25 cellular contexts compared by ENCODE assay signal in the genomic region with DNA sequence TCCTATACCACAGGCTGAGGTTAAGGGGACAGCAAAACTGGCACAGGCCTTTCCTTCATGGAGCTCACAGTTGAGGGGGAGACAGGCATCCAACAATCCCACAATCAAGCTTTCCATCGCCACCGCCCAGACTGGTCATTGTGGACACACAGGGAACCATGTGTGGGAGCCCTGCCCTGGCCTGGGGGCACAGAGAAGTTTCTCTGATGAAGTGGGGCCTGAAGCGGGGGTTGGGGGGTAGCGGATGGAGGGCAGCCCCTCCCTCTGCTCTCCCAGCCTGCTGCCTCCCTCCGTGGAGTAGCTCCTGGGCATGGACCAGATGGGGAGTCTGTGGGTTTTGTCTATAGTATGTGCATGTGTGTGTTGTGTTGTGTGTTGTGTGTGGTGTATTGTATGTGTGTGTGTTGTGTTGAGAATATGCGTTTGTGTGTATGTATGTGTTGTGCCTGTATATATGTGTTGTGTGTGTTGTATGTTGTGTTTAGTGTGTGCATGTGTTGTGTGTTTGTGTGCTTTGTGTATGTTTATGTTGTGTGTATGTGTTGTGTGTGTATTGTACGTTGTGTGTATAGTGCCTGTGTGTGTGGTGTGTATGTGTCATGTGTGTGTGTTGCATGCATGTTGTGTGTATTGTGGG.
"Had no signal": no experiment of that assay in that cellular context is flagged by ENCODE, and none has a peak within 500 bp of the region (broad histone marks: within the 10 kb centered on the region; RNA-seq: fewer than 3 reads in every experiment).

No MANE protein-coding gene starts in this region.

- H3K4me3 ChIP-seq: body of pancreas, lower lobe of right lung, mucosa of descending colon, thoracic aorta, upper lobe of left lung had no signal

- H3K36me3 ChIP-seq: lower lobe of right lung, thoracic aorta, upper lobe of left lung, WERI-Rb-1 had no signal

- H3K27ac Mint-ChIP-seq: activated naive CD8-positive, alpha-beta T cell; progenitor cell of endocrine pancreas; stimulated activated naive B cell treated with anti-CD40 and anti-IgM and Interleukin-4, amounts not matched to agents 10 μg/mL and 1 μg/mL and 100 μg/mL, for 72 hours had no signal

- H3K27ac ChIP-seq: body of pancreas, foreskin keratinocyte, lower lobe of right lung, thoracic aorta, upper lobe of left lung, WERI-Rb-1 had no signal

- H3K4me1 ChIP-seq: body of pancreas, lower lobe of right lung, upper lobe of left lung had no signal

- H3K36me3 Mint-ChIP-seq: activated naive CD8-positive, alpha-beta T cell; immature natural killer cell; stimulated activated naive B cell treated with anti-CD40 and anti-IgM and Interleukin-4, amounts not matched to agents 10 μg/mL and 1 μg/mL and 100 μg/mL, for 72 hours had no signal

- H3K27me3 Mint-ChIP-seq: activated naive CD8-positive, alpha-beta T cell; progenitor cell of endocrine pancreas had no signal

- H3K9me3 Mint-ChIP-seq: immature natural killer cell had no signal

- H3K4me3 Mint-ChIP-seq: activated naive CD8-positive, alpha-beta T cell; immature natural killer cell; neural crest cell; stimulated activated naive B cell treated with anti-CD40 and anti-IgM and Interleukin-4, amounts not matched to agents 10 μg/mL and 1 μg/mL and 100 μg/mL, for 72 hours had no signal

- H3K27me3 ChIP-seq: body of pancreas, upper lobe of left lung had no signal

- DNase-seq: activated CD4-positive, alpha-beta T cell treated with anti-CD3 and anti-CD28 coated beads, Interleukin-2, amount 50 U/mL, for 1 hour; activated CD4-positive, CD25-positive, alpha-beta regulatory T cell treated with anti-CD3 and anti-CD28 coated beads, Interleukin-2, amount 50 U/mL, for 72 hours; activated gamma-delta T cell treated with Interleukin-2 at 50 U/mL for 16 hours; activated T-cell treated with anti-CD3 and anti-CD28 coated beads, Interleukin-2, amount 50 U/mL, for 1 hour; amniotic stem cell; body of pancreas; caudate nucleus; dermis blood vessel endothelial cell; effector memory CD4-positive, alpha-beta T cell; foreskin keratinocyte; immature natural killer cell; lower lobe of right lung; mesendoderm; mucosa of descending colon; retina; stimulated activated CD4-positive, alpha-beta T cell treated with anti-CD3 and anti-CD28 coated beads, Interleukin-2, amount 100 ng/mL, for 48 hours; stimulated activated CD8-positive, alpha-beta memory T cell treated with anti-CD3 and anti-CD28 coated beads, Interleukin-4, amount 100 ng/mL, for 48 hours; stimulated activated naive B cell treated with anti-CD40 and anti-IgM and Interleukin-4, amounts not matched to agents 10 μg/mL and 1 μg/mL and 100 μg/mL, for 72 hours; WERI-Rb-1 had no signal

- ATAC-seq: body of pancreas, foreskin keratinocyte, left lobe of liver, lower lobe of right lung, mucosa of descending colon had no signal

- H3K9me3 ChIP-seq: body of pancreas, lower lobe of right lung, mucosa of descending colon, upper lobe of left lung had no signal
